ENCODE assay signal across 10 cellular contexts in genomic region chr14:65791551-65791981, GRCh38.
DNase-seq lines count a peak whose midpoint lies in the region; ATAC-seq, FAIRE-seq and TF ChIP-seq lines count a peak whose summit lies in the region.
"Had no signal": no experiment of that assay in that cellular context is flagged by ENCODE, and none has a peak within 500 bp of the region (broad histone marks: within the 10 kb centered on the region; RNA-seq: fewer than 3 reads in every experiment).

No MANE protein-coding gene starts in this region.

- peak; percentile 53 for ATAC-seq in activated CD8-positive, alpha-beta T cell treated with anti-CD3 and anti-CD28 coated beads, Interleukin-2, amount 10 ng/mL, durations not matched to agents 7 days and 5 days
- no peak for ATAC-seq in GM19452 (IDR thresholded peaks at IDR 0.05; ENCODE audit: unreplicated experiment)
- ATAC-seq: pancreas had no signal

- H4K20me1 ChIP-seq in GM23248 (ENCODE audit: insufficient read depth) (no peaks in the 10 kb centered on the region), keratinocyte (ENCODE audit: control insufficient read depth, extremely low read depth, insufficient read depth, low read length) (no peaks in the 10 kb centered on the region)

- no peaks in the 10 kb centered on the region for H3K36me3 Mint-ChIP-seq in activated CD8-positive, alpha-beta T cell treated with anti-CD3 and anti-CD28 coated beads, Interleukin-2, amount 10 ng/mL, durations not matched to agents 7 days and 5 days (ENCODE audit: low read depth)
- no peaks in the 10 kb centered on the region for H3K36me3 Mint-ChIP-seq in osteocyte (ENCODE audit: unreplicated experiment)

- no peak for TF ChIP-seq CTCF in AG10803 (conservative IDR thresholded peaks at IDR 0.05; ENCODE audit: low read length)
- TF ChIP-seq CTCF in keratinocyte (optimal IDR thresholded peaks at IDR 0.05 in 1 of 3, IDR thresholded peaks at IDR 0.05 in 1 of 3, conservative IDR thresholded peaks at IDR 0.05 in 1 of 3; ENCODE audit: extremely low read depth in 1 of 3, insufficient read depth in 2 of 3, low read length in 3 of 3) = no peak
- no peak for TF ChIP-seq CTCF in osteocyte (IDR thresholded peaks at IDR 0.05)

- H3K9me3 Mint-ChIP-seq in activated CD8-positive, alpha-beta T cell treated with anti-CD3 and anti-CD28 coated beads, Interleukin-2, amount 10 ng/mL, durations not matched to agents 7 days and 5 days (ENCODE audit: insufficient read depth) = no peaks in the 10 kb centered on the region
- H3K9me3 Mint-ChIP-seq in osteocyte (ENCODE audit: unreplicated experiment) = no peaks in the 10 kb centered on the region

- WGBS in GM23248 (ENCODE audit: low coverage in 1 of 2, low lambda C conversion rate in 2 of 2, missing lambda C conversion rate in 2 of 2), 2 experiments = 64 to 76% methylated on average over 4 of the region's 4 CpGs

- dilution Hi-C loops in keratinocyte (cut with MboI; ENCODE audit: extremely low pct_ligation_motif_present, low sequenced_read_pairs) = no loop called here

- H3K9me2 ChIP-seq in GM23248 (ENCODE audit: insufficient read depth) = no peaks in the 10 kb centered on the region

- no peak overlapping the region for H3K4me2 ChIP-seq in GM23248 (ENCODE audit: unreplicated experiment)
- H3K4me2 ChIP-seq in keratinocyte (ENCODE audit: control insufficient read depth, extremely low read depth, insufficient read depth, low read depth, low read length) = peak overlapping the region; percentile 18

- H3K36me3 ChIP-seq in GM23248 (ENCODE audit: low read depth) (no peaks in the 10 kb centered on the region), keratinocyte (ENCODE audit: control insufficient read depth in 2 of 2, extremely low read depth in 1 of 2, insufficient read depth in 2 of 2, low read length in 2 of 2) (no peaks in the 10 kb centered on the region)
- H3K36me3 ChIP-seq: pancreas had no signal

- CTCF ChIA-PET in activated CD8-positive, alpha-beta T cell treated with anti-CD3 and anti-CD28 coated beads, Interleukin-2, amount 10 ng/mL, durations not matched to agents 7 days and 5 days (lab: Charles Lee) = no interaction called here

- intact Hi-C loops in posterior cingulate gyrus (cut with DNase I) = no loop called here

- no peaks in the 10 kb centered on the region for H3F3A ChIP-seq in GM23248 (ENCODE audit: insufficient read depth)

- in situ Hi-C loops in GM23248 (cut with MboI) = no loop called here

- no peaks in the 10 kb centered on the region for H3K9me1 ChIP-seq in keratinocyte (ENCODE audit: control insufficient read depth, extremely low read depth, insufficient read depth, low read length)

- no peaks in the 10 kb centered on the region for H3K4me1 Mint-ChIP-seq in activated CD8-positive, alpha-beta T cell treated with anti-CD3 and anti-CD28 coated beads, Interleukin-2, amount 10 ng/mL, durations not matched to agents 7 days and 5 days (ENCODE audit: low read depth)
- no peaks in the 10 kb centered on the region for H3K4me1 Mint-ChIP-seq in osteocyte (ENCODE audit: unreplicated experiment)

- H3K27ac Mint-ChIP-seq in activated CD8-positive, alpha-beta T cell treated with anti-CD3 and anti-CD28 coated beads, Interleukin-2, amount 10 ng/mL, durations not matched to agents 7 days and 5 days = no peak overlapping the region
- H3K27ac Mint-ChIP-seq in osteocyte (ENCODE audit: unreplicated experiment) = no peak overlapping the region

- H3K79me2 ChIP-seq in GM23248 (ENCODE audit: insufficient read depth) = no peaks in the 10 kb centered on the region
- no peaks in the 10 kb centered on the region for H3K79me2 ChIP-seq in keratinocyte (ENCODE audit: control insufficient read depth, insufficient read depth, low read length)

- no peaks in the 10 kb centered on the region for H3K9me3 ChIP-seq in GM23248 (ENCODE audit: low read depth)
- H3K9me3 ChIP-seq in keratinocyte (ENCODE audit: control insufficient read depth, low read depth, low read length) = no peaks in the 10 kb centered on the region
- H3K9me3 ChIP-seq: pancreas had no signal

- DNase-seq in AG10803 (ENCODE audit: low read depth) (peak; percentile 71), GM23248 (peak; percentile 14), keratinocyte (ENCODE audit: low read depth, low spot score) (no peak), osteocyte (ENCODE audit: extremely low spot score, unreplicated experiment) (no peak), NCI-H128 (lab: John Stamatoyannopoulos, UW; ENCODE audit: unreplicated experiment) (no peak), posterior cingulate gyrus (no peak)
- peak; percentile 24 for DNase-seq in activated CD8-positive, alpha-beta T cell treated with anti-CD3 and anti-CD28 coated beads, Interleukin-2, amount 10 ng/mL, durations not matched to agents 7 days and 5 days
- DNase-seq: NCI-H446 treated with DMSO at 0.1 percent for 48 hours, pancreas had no signal

- peak; percentile 75 for FAIRE-seq in keratinocyte (lab: Jason Lieb, UNC)
- FAIRE-seq: pancreas had no signal

- H2AFZ ChIP-seq in GM23248 (no peak overlapping the region), keratinocyte (ENCODE audit: control insufficient read depth, low read length) (no peak overlapping the region)

- no peak overlapping the region for H3K4me3 Mint-ChIP-seq in activated CD8-positive, alpha-beta T cell treated with anti-CD3 and anti-CD28 coated beads, Interleukin-2, amount 10 ng/mL, durations not matched to agents 7 days and 5 days
- no peak overlapping the region for H3K4me3 Mint-ChIP-seq in osteocyte (ENCODE audit: unreplicated experiment)

- POLR2A ChIA-PET in activated CD8-positive, alpha-beta T cell treated with anti-CD3 and anti-CD28 coated beads, Interleukin-2, amount 10 ng/mL, durations not matched to agents 7 days and 5 days (lab: Charles Lee) = no interaction called here

- H3K27me3 ChIP-seq in GM23248 (replicated peaks; ENCODE audit: insufficient read depth) (no peaks in the 10 kb centered on the region; the same call in 1 of the 2 replicates), keratinocyte (ENCODE audit: control insufficient read depth, extremely low read depth, insufficient read depth, low read length) (peaks cover 6% of the 10 kb centered on the region)
- H3K27me3 ChIP-seq: pancreas had no signal

- no peak overlapping the region for H3K4me3 ChIP-seq in AG10803 (ENCODE audit: low read length)
- H3K4me3 ChIP-seq in GM23248 = no peak overlapping the region
- no peak overlapping the region for H3K4me3 ChIP-seq in keratinocyte (ENCODE audit: control insufficient read depth in 2 of 3, extremely low read depth in 1 of 3, insufficient read depth in 2 of 3, low read depth in 1 of 3, low read length in 3 of 3)
- H3K4me3 ChIP-seq: pancreas had no signal

- H3K27me3 Mint-ChIP-seq in activated CD8-positive, alpha-beta T cell treated with anti-CD3 and anti-CD28 coated beads, Interleukin-2, amount 10 ng/mL, durations not matched to agents 7 days and 5 days (ENCODE audit: low read depth) = peaks cover 19% of the 10 kb centered on the region
- no peaks in the 10 kb centered on the region for H3K27me3 Mint-ChIP-seq in osteocyte (ENCODE audit: unreplicated experiment)

- H3K9ac ChIP-seq in GM23248 = no peak overlapping the region
- H3K9ac ChIP-seq in keratinocyte (ENCODE audit: control insufficient read depth, extremely low read depth, insufficient read depth, low read length) = no peak overlapping the region

- H3K27ac ChIP-seq in GM23248 (no peak overlapping the region), keratinocyte (ENCODE audit: control insufficient read depth, insufficient read depth, low read length) (no peak overlapping the region)
- H3K27ac ChIP-seq: pancreas had no signal

- H3K4me1 ChIP-seq in GM23248 (ENCODE audit: insufficient read depth) (no peaks in the 10 kb centered on the region; the same call in 1 of the 2 replicates), keratinocyte (ENCODE audit: control insufficient read depth, extremely low read depth, insufficient read depth, low read length) (peaks cover 9% of the 10 kb centered on the region)

Comparison
In these comparisons a context has a peak if more than half of its experiments do, and no peak if none do; other contexts are left out.
1. DNase-seq: peak in AG10803 (single experiment), GM23248 (single experiment) and activated CD8-positive, alpha-beta T cell treated with anti-CD3 and anti-CD28 coated beads, Interleukin-2, amount 10 ng/mL, durations not matched to agents 7 days and 5 days (single experiment); none in keratinocyte (single experiment), osteocyte (single experiment), NCI-H128 (single experiment) and posterior cingulate gyrus (0 of 10).